ENCODE assay signal across 17 cellular contexts in the genomic region with DNA sequence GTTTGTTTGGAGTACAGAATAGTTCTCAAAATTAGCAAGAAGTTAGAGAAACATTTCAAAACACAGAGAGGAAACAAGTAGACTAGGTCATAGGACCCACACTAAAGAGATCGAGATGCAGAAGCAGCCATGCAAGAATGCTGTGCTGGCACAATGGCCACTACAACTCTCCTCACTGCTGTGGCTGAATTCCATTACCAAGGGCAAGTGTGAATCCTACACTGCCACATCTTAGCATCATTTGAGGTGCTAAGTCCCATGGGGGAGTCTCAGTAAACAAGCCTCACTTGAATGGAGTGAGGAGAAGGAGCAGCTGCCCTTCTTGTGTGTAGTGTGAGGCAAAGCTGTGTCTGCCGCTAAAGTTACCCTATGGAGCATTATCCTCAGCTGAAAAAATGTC. TPM values are rescaled to one million over a fixed set of nuclear protein-coding genes. Genes with fewer than 3 reads are reported as not detected.
DNase-seq lines count a peak whose midpoint lies in the region; ATAC-seq lines count a peak whose summit lies in the region.
"Had no signal": no experiment of that assay in that cellular context is flagged by ENCODE, and none has a peak within 500 bp of the region (broad histone marks: within the 10 kb centered on the region; RNA-seq: fewer than 3 reads in every experiment).

No MANE protein-coding gene starts in this region.

- no peak overlapping the region for H3K9ac ChIP-seq in neuronal stem cell (ENCODE audit: low read depth, low read length, poor library complexity)

- no peaks in the 10 kb centered on the region for H3K36me3 ChIP-seq in neuronal stem cell (replicated peaks in 1 of 2; ENCODE audit: control insufficient read depth in 2 of 2, insufficient read depth in 2 of 2, low read length in 2 of 2)

- WGBS in neuronal stem cell (ENCODE audit: extremely low coverage in 2 of 2, insufficient read length in 2 of 2, insufficient replicate concordance in 1 of 2), 2 donors: no CpG with 5 or more reads among the region's 2 CpGs

- H3K4me2 ChIP-seq in neuronal stem cell (ENCODE audit: insufficient read depth, low read length, poor library complexity, severe bottlenecking): no peak overlapping the region

- no peak overlapping the region for H3K4me3 ChIP-seq in neuronal stem cell (ENCODE audit: low read length in 2 of 2)

- H4K91ac ChIP-seq in neuronal stem cell (ENCODE audit: low read depth, low read length, poor library complexity): no peak overlapping the region

- no peak overlapping the region for H2BK12ac ChIP-seq in neuronal stem cell (ENCODE audit: low read length)

- H3K4me1 ChIP-seq in neuronal stem cell (ENCODE audit: control insufficient read depth in 2 of 2, insufficient read depth in 1 of 2, low read depth in 1 of 2, low read length in 2 of 2): peaks cover 0 to 3% of the 10 kb centered on the region in 2 donors

- no peak overlapping the region for H3K27ac ChIP-seq in neuronal stem cell (replicated peaks; ENCODE audit: low read length)
- H3K27ac ChIP-seq: 22Rv1 had no signal

- no peaks in the 10 kb centered on the region for H3K27me3 ChIP-seq in neuronal stem cell (ENCODE audit: control insufficient read depth in 3 of 3, insufficient read depth in 3 of 3, low read depth in 1 of 3, low read length in 3 of 3)

- no peak overlapping the region for H2AK5ac ChIP-seq in neuronal stem cell (ENCODE audit: low read depth, low read length)

- H2BK15ac ChIP-seq in neuronal stem cell (ENCODE audit: low read length): no peak overlapping the region

- H3K4ac ChIP-seq in neuronal stem cell (ENCODE audit: low read length): no peak overlapping the region

- peak; percentile 13 for DNase-seq in DMS 273 (lab: John Stamatoyannopoulos, UW; ENCODE audit: unreplicated experiment)
- DNase-seq in DMS 273 treated with DMSO at 0.1 percent for 48 hours (lab: John Stamatoyannopoulos, UW): no peak
- peak; percentile 10 for DNase-seq in NCI-H2171 (lab: John Stamatoyannopoulos, UW)
- peak; percentile 69 for DNase-seq in cerebellar cortex (ENCODE audit: low spot score)
- DNase-seq in neuronal stem cell (ENCODE audit: low spot score): no peak
- DNase-seq in globus pallidus (ENCODE audit: low spot score): no peak
- DNase-seq: CD8-positive, alpha-beta T cell; EL; KBM-7; NCI-H146; NCI-H510A treated with DMSO at 0.1 percent for 48 hours; NK-92 treated with Interleukin-12 subunit alpha and Interleukin-12 subunit beta, amount 100 ng/mL, for 24 hours; Right ventricle myocardium superior had no signal

- no peak overlapping the region for H3K14ac ChIP-seq in neuronal stem cell (ENCODE audit: low read length)

- no peak overlapping the region for H4K8ac ChIP-seq in neuronal stem cell (ENCODE audit: low read depth, low read length)

- no peaks in the 10 kb centered on the region for H3K79me1 ChIP-seq in neuronal stem cell (ENCODE audit: low read depth, low read length)

- H3K18ac ChIP-seq in neuronal stem cell (ENCODE audit: low read length): peak overlapping the region; percentile 36

- peak overlapping the region; percentile 0 for H3K23ac ChIP-seq in neuronal stem cell (ENCODE audit: low read depth, low read length, poor library complexity)

- H3K9me3 ChIP-seq in neuronal stem cell (replicated peaks in 1 of 2; ENCODE audit: control insufficient read depth in 2 of 2, insufficient read depth in 1 of 2, low read depth in 1 of 2, low read length in 2 of 2): no peaks in the 10 kb centered on the region

- H2BK5ac ChIP-seq in neuronal stem cell (ENCODE audit: low read length): no peak overlapping the region

- no peak overlapping the region for H2AFZ ChIP-seq in neuronal stem cell (ENCODE audit: low read length)

- H2BK120ac ChIP-seq in neuronal stem cell (ENCODE audit: low read depth, low read length): no peak overlapping the region

- no peak for ATAC-seq in HG03108 (IDR thresholded peaks at IDR 0.05; ENCODE audit: unreplicated experiment)
- no peak for ATAC-seq in HG03439 (IDR thresholded peaks at IDR 0.05; ENCODE audit: unreplicated experiment)
- ATAC-seq: CD8-positive, alpha-beta T cell; HCT116 had no signal

RNA-seq across cellular contexts. Expression of a gene that starts 56.7 kb away (rescaled TPM):
- polyA plus RNA-seq in neuronal stem cell (2013, experiment 1 of 2): 1.2 TPM
- polyA plus RNA-seq in neuronal stem cell (2013, experiment 2 of 2): 0.87 TPM

Comparison
In these comparisons a context has a peak if more than half of its experiments do, and no peak if none do; other contexts are left out.
1. DNase-seq: peak in DMS 273 (single experiment), NCI-H2171 (single experiment) and cerebellar cortex (single experiment); none in DMS 273 treated with DMSO at 0.1 percent for 48 hours (single experiment), neuronal stem cell (single experiment) and globus pallidus (single experiment).